12 cellular contexts compared by ENCODE assay signal in the genomic region with DNA sequence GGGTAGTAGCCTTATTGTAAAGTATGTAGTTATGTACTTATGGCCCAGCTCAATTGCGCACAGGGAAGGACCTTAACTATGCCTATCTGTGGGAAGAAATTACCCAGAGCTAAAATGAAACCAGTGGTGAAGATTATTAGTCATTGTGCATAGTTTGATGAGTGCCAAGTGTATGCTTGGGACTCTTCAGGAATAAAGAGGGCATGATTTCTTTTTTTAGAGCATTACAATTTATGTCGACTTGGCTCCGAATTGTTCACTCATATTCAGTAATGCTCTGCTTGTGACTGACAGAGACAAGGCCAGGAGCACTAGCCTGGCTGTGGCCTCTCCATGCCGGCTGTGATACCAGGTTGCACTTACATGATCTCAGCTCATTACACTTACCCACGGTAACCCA.
DNase-seq lines count a peak whose midpoint lies in the region; ATAC-seq and TF ChIP-seq lines count a peak whose summit lies in the region.
"Had no signal": no experiment of that assay in that cellular context is flagged by ENCODE, and none has a peak within 500 bp of the region (broad histone marks: within the 10 kb centered on the region; RNA-seq: fewer than 3 reads in every experiment).

No MANE protein-coding gene starts in this region.

- CTCF ChIA-PET in mammary epithelial cell (lab: Charles Lee; ENCODE audit: low non-redundant PET): no interaction called here
- CTCF ChIA-PET in activated CD4-positive, alpha-beta memory T cell treated with anti-CD3 and anti-CD28 coated beads for 36 hours (lab: Charles Lee): no interaction called here

- no peak overlapping the region for H3K27ac Mint-ChIP-seq in immature natural killer cell
- no peak overlapping the region for H3K27ac Mint-ChIP-seq in activated CD4-positive, alpha-beta memory T cell treated with anti-CD3 and anti-CD28 coated beads for 36 hours
- H3K27ac Mint-ChIP-seq: naive thymus-derived CD4-positive, alpha-beta T cell; T-helper 1 cell treated with Interleukin-12 subunit alpha and Interleukin-12 subunit beta and Interleukin-4 antibody, amounts not matched to agents 30 μg/mL and 1 μg/mL, for 36 hours had no signal

- no peaks in the 10 kb centered on the region for H3K36me3 Mint-ChIP-seq in immature natural killer cell
- no peaks in the 10 kb centered on the region for H3K36me3 Mint-ChIP-seq in activated CD4-positive, alpha-beta memory T cell treated with anti-CD3 and anti-CD28 coated beads for 36 hours
- H3K36me3 Mint-ChIP-seq: naive thymus-derived CD4-positive, alpha-beta T cell had no signal

- peak; percentile 15 to 34 for ATAC-seq in left cardiac atrium
- ATAC-seq in GM18519 (IDR thresholded peaks at IDR 0.05; ENCODE audit: low FRiP score, unreplicated experiment): no peak
- ATAC-seq: naive thymus-derived CD4-positive, alpha-beta T cell had no signal

- dilution Hi-C loops in mammary epithelial cell (cut with HindIII; ENCODE audit: low sequenced_read_pairs): no loop called here

- peaks cover 31% of the 10 kb centered on the region for H3K79me2 ChIP-seq in mammary epithelial cell (ENCODE audit: insufficient read depth, low read length)

- H3K27me3 ChIP-seq in mammary epithelial cell (ENCODE audit: insufficient read depth, low read length): no peaks in the 10 kb centered on the region

- DNase-seq in LHCN-M2 (ENCODE audit: low read depth): peak; percentile 62
- DNase-seq in mammary epithelial cell: peak; percentile 76
- DNase-seq in left cardiac atrium: no peak
- peak; percentile 58 for DNase-seq in stromal cell of bone marrow (ENCODE audit: low read depth)
- DNase-seq in immature natural killer cell: no peak
- DNase-seq in activated CD4-positive, alpha-beta memory T cell treated with anti-CD3 and anti-CD28 coated beads for 36 hours: no peak
- DNase-seq: activated gamma-delta T cell; Caco-2; H9; naive thymus-derived CD4-positive, alpha-beta T cell had no signal

- peaks cover 3 to 8% (median 7%) of the 10 kb centered on the region in 3 donors for H3K27me3 Mint-ChIP-seq in immature natural killer cell (ENCODE audit: low read depth in 3 of 3)
- peaks cover 12% of the 10 kb centered on the region for H3K27me3 Mint-ChIP-seq in activated CD4-positive, alpha-beta memory T cell treated with anti-CD3 and anti-CD28 coated beads for 36 hours

- in situ Hi-C loops in mammary epithelial cell (cut with MboI; ENCODE audit: low sequenced_read_pairs in 2 of 2): no loop called here

- no peak overlapping the region for H3K27ac ChIP-seq in mammary epithelial cell (ENCODE audit: insufficient read depth, low read depth, low read length)

- peaks cover 0 to 2% of the 10 kb centered on the region in 2 donors for H3K4me1 Mint-ChIP-seq in immature natural killer cell
- H3K4me1 Mint-ChIP-seq in activated CD4-positive, alpha-beta memory T cell treated with anti-CD3 and anti-CD28 coated beads for 36 hours (ENCODE audit: low read depth): no peaks in the 10 kb centered on the region

- BruUV-seq in mammary epithelial cell (replicated peaks; lab: Mats Ljungman, UMichigan): no TSS peak

- POLR2A ChIA-PET in activated CD4-positive, alpha-beta memory T cell treated with anti-CD3 and anti-CD28 coated beads for 36 hours (lab: Charles Lee): no interaction called here

- H3K4me3 ChIP-seq in mammary epithelial cell (replicated peaks in 1 of 3; ENCODE audit: insufficient read depth in 1 of 3, low read depth in 2 of 3, low read length in 3 of 3): no peak overlapping the region

- H4K20me1 ChIP-seq in mammary epithelial cell (ENCODE audit: insufficient read depth, low read length): no peaks in the 10 kb centered on the region

- no peak overlapping the region for H2AFZ ChIP-seq in mammary epithelial cell (ENCODE audit: low read depth, low read length)

- TF ChIP-seq CTCF in mammary epithelial cell (conservative IDR thresholded peaks at IDR 0.05 in 1 of 2, IDR thresholded peaks at IDR 0.05 in 1 of 2; ENCODE audit: extremely low read depth in 1 of 2, insufficient read depth in 1 of 2, low read depth in 1 of 2, low read length in 2 of 2): no peak

- H3K4me1 ChIP-seq in mammary epithelial cell (ENCODE audit: insufficient read depth, low read length): peaks cover 21% of the 10 kb centered on the region
- H3K4me1 ChIP-seq: Caco-2 had no signal

- peak overlapping the region; percentile 88 for H3K4me2 ChIP-seq in mammary epithelial cell (ENCODE audit: insufficient read depth, low read depth, low read length)

- H3K9ac ChIP-seq in mammary epithelial cell (ENCODE audit: insufficient read depth, low read length): no peak overlapping the region

- intact Hi-C loops in mammary epithelial cell (cut with micrococcal nuclease) (loop anchor here (5.0 kb wide), 1 partner anchor 169 kb away; no protein-coding TSS in a partner anchor), left cardiac atrium (cut with DNase I) (loop anchor here in 1 of 2 donors (10.0 kb wide), 1 partner anchor 284 kb away; no protein-coding TSS in a partner anchor)
- intact Hi-C loops in activated CD4-positive, alpha-beta memory T cell treated with anti-CD3 and anti-CD28 coated beads for 36 hours (cut with micrococcal nuclease): no loop called here

- H3K9me3 Mint-ChIP-seq in immature natural killer cell: no peaks in the 10 kb centered on the region
- no peaks in the 10 kb centered on the region for H3K9me3 Mint-ChIP-seq in activated CD4-positive, alpha-beta memory T cell treated with anti-CD3 and anti-CD28 coated beads for 36 hours
- H3K9me3 Mint-ChIP-seq: H9; naive thymus-derived CD4-positive, alpha-beta T cell; T-helper 1 cell treated with Interleukin-12 subunit alpha and Interleukin-12 subunit beta and Interleukin-4 antibody, amounts not matched to agents 30 μg/mL and 1 μg/mL, for 36 hours had no signal

- 75% methylated on average over 5 of the region's 5 CpGs for WGBS in mammary epithelial cell (ENCODE audit: low coverage, missing lambda C conversion rate)

- H3K9me3 ChIP-seq in mammary epithelial cell (replicated peaks; ENCODE audit: insufficient read depth, low read length): no peaks in the 10 kb centered on the region
- H3K9me3 ChIP-seq: Caco-2 had no signal

- no peaks in the 10 kb centered on the region for H3K36me3 ChIP-seq in mammary epithelial cell (ENCODE audit: insufficient read depth, low read length)

- H3K4me3 Mint-ChIP-seq in immature natural killer cell: no peak overlapping the region
- H3K4me3 Mint-ChIP-seq in activated CD4-positive, alpha-beta memory T cell treated with anti-CD3 and anti-CD28 coated beads for 36 hours: no peak overlapping the region
- H3K4me3 Mint-ChIP-seq: H9; naive thymus-derived CD4-positive, alpha-beta T cell; T-helper 1 cell treated with Interleukin-12 subunit alpha and Interleukin-12 subunit beta and Interleukin-4 antibody, amounts not matched to agents 30 μg/mL and 1 μg/mL, for 36 hours had no signal

Comparison
In these comparisons a context has a peak if more than half of its experiments do, and no peak if none do; other contexts are left out.
1. DNase-seq: peak in LHCN-M2 (single experiment), mammary epithelial cell (single experiment) and stromal cell of bone marrow (single experiment); none in left cardiac atrium (single experiment), immature natural killer cell (0 of 3) and activated CD4-positive, alpha-beta memory T cell treated with anti-CD3 and anti-CD28 coated beads for 36 hours (single experiment).